ENCODE assay signal across 22 cellular contexts in the genomic region with DNA sequence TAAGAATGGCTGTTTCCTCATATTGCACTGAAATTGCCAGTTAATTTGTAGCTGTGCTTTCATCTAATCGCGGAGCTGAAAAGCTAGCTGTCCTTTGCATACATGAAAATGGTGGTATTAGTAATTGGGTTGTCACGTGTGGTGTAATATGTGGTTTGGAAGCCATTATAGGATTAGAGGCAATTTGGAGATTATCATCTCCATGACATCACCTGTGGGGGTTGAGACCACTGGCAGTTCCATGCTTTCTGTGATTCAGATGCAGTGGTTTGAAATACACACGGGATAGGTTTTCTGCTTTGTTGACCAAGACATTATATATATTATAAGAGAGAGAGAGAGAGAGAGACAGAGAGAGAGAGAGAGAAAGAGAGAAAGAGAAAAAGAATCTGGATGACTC.
DNase-seq lines count a peak whose midpoint lies in the region; ATAC-seq and TF ChIP-seq lines count a peak whose summit lies in the region.
"Had no signal": no experiment of that assay in that cellular context is flagged by ENCODE, and none has a peak within 500 bp of the region (broad histone marks: within the 10 kb centered on the region; RNA-seq: fewer than 3 reads in every experiment).

No MANE protein-coding gene starts in this region.

- no peak overlapping the region for H3K4me3 ChIP-seq in lower lobe of right lung
- H3K4me3 ChIP-seq: PC-9, SJSA1 had no signal

- ATAC-seq in lower lobe of right lung: no peak
- ATAC-seq: Right ventricle myocardium inferior had no signal

- H3K9me3 ChIP-seq in lower lobe of right lung: no peaks in the 10 kb centered on the region
- H3K9me3 ChIP-seq: SJSA1 had no signal

- DNase-seq in DMS 273 (lab: John Stamatoyannopoulos, UW; ENCODE audit: unreplicated experiment) (peak; percentile 5), DMS 273 treated with DMSO at 0.1 percent for 48 hours (lab: John Stamatoyannopoulos, UW) (no peak), NCI-H1048 (lab: John Stamatoyannopoulos, UW) (peak; percentile 51), NCI-H82 (lab: John Stamatoyannopoulos, UW) (peak; percentile 77), cortex of kidney (lab: John Stamatoyannopoulos, UW) (no peak), lower lobe of right lung (no peak), cerebellum (ENCODE audit: low spot score) (no peak)
- DNase-seq: CD4-positive, CD25-positive, alpha-beta regulatory T cell; COR-L47; DMS79 treated with DMSO at 0.1 percent for 48 hours; Karpas-422; NCI-H1092 treated with DMSO at 0.1 percent for 48 hours; NCI-H1694; NCI-H2081; NCI-H2227 treated with DMSO at 0.1 percent for 48 hours; NCI-H510A; NCI-H774; PC-9; T-helper 2 cell had no signal

- H3K27ac ChIP-seq in lower lobe of right lung: no peak overlapping the region
- H3K27ac ChIP-seq: 22Rv1, PC-9, SJSA1 had no signal

- no peaks in the 10 kb centered on the region for H3K4me1 ChIP-seq in lower lobe of right lung
- H3K4me1 ChIP-seq: SJSA1 had no signal

- TF ChIP-seq CTCF in lower lobe of right lung (IDR thresholded peaks at IDR 0.05): no peak

- no peaks in the 10 kb centered on the region for H3K27me3 ChIP-seq in lower lobe of right lung (ENCODE audit: low read depth)
- H3K27me3 ChIP-seq: SJSA1 had no signal

- no peaks in the 10 kb centered on the region for H3K36me3 ChIP-seq in lower lobe of right lung
- H3K36me3 ChIP-seq: SJSA1 had no signal

- intact Hi-C loops in lower lobe of right lung (cut with DNase I): no loop called here

Comparison
In these comparisons a context has a peak if more than half of its experiments do, and no peak if none do; other contexts are left out.
1. DNase-seq: peak in DMS 273 (single experiment), NCI-H1048 (single experiment) and NCI-H82 (single experiment); none in DMS 273 treated with DMSO at 0.1 percent for 48 hours (single experiment), cortex of kidney (single experiment), lower lobe of right lung (single experiment) and cerebellum (single experiment).